Comparison of ENCODE assay signal across 11 cellular contexts in genomic region chr5:154077692-154078091, GRCh38. TPM values are rescaled to one million over a fixed set of nuclear protein-coding genes. Genes with fewer than 3 reads are reported as not detected.
DNase-seq lines count a peak whose midpoint lies in the region; ATAC-seq, FAIRE-seq and TF ChIP-seq lines count a peak whose summit lies in the region.
"Had no signal": no experiment of that assay in that cellular context is flagged by ENCODE, and none has a peak within 500 bp of the region (broad histone marks: within the 10 kb centered on the region; RNA-seq: fewer than 3 reads in every experiment).

No MANE protein-coding gene starts in this region.

- no peak for ATAC-seq in GM21423 (IDR thresholded peaks at IDR 0.05; ENCODE audit: unreplicated experiment)
- no peak for ATAC-seq in activated naive CD4-positive, alpha-beta T cell treated with anti-CD3 and anti-CD28 coated beads, Interleukin-2, amount 50 U/mL, for 72 hours

- FAIRE-seq in RCC 7860 (lab: Jason Lieb, UNC) = peak; percentile 82

- H3K27me3 Mint-ChIP-seq in immature natural killer cell (ENCODE audit: low read depth in 3 of 3) = no peaks in the 10 kb centered on the region
- H3K27me3 Mint-ChIP-seq: activated naive CD4-positive, alpha-beta T cell treated with anti-CD3 and anti-CD28 coated beads, Interleukin-2, amount 50 U/mL, for 24 hours had no signal

- no peak overlapping the region for H3K27ac Mint-ChIP-seq in immature natural killer cell
- no peak overlapping the region for H3K27ac Mint-ChIP-seq in activated naive CD4-positive, alpha-beta T cell treated with anti-CD3 and anti-CD28 coated beads, Interleukin-2, amount 50 U/mL, for 72 hours
- H3K27ac Mint-ChIP-seq: activated naive CD4-positive, alpha-beta T cell treated with anti-CD3 and anti-CD28 coated beads, Interleukin-2, amount 50 U/mL, for 24 hours had no signal

- H3K4me3 Mint-ChIP-seq in immature natural killer cell = no peak overlapping the region
- H3K4me3 Mint-ChIP-seq: activated naive CD4-positive, alpha-beta T cell treated with anti-CD3 and anti-CD28 coated beads, Interleukin-2, amount 50 U/mL, for 24 hours had no signal

- peak; percentile 21 for DNase-seq in H4 (ENCODE audit: low spot score)
- DNase-seq in RCC 7860 (ENCODE audit: low spot score) = peak; percentile 55
- DNase-seq in fibroblast of pulmonary artery (ENCODE audit: low read depth) = peak; percentile 54
- DNase-seq in renal cortical epithelial cell (ENCODE audit: low read depth) = peak; percentile 89
- DNase-seq in SKM-1 treated with dmso at 0.1 percent for 144 hours (lab: John Stamatoyannopoulos, UW; ENCODE audit: unreplicated experiment) = no peak
- no peak for DNase-seq in immature natural killer cell
- DNase-seq in activated naive CD4-positive, alpha-beta T cell treated with anti-CD3 and anti-CD28 coated beads, Interleukin-2, amount 50 U/mL, for 72 hours (ENCODE audit: low spot score in 2 of 2) = no peak
- DNase-seq: Caco-2, cortex of kidney had no signal

- no peaks in the 10 kb centered on the region for H3K36me3 Mint-ChIP-seq in immature natural killer cell
- H3K36me3 Mint-ChIP-seq in activated naive CD4-positive, alpha-beta T cell treated with anti-CD3 and anti-CD28 coated beads, Interleukin-2, amount 50 U/mL, for 72 hours = no peaks in the 10 kb centered on the region
- H3K36me3 Mint-ChIP-seq: activated naive CD4-positive, alpha-beta T cell treated with anti-CD3 and anti-CD28 coated beads, Interleukin-2, amount 50 U/mL, for 24 hours had no signal

- H3K4me1 Mint-ChIP-seq in immature natural killer cell = peaks cover 13 to 22% of the 10 kb centered on the region in 2 donors

- no peak for TF ChIP-seq CTCF in fibroblast of pulmonary artery (IDR thresholded peaks at IDR 0.05; ENCODE audit: low read length, missing control alignments)

- H3K4me3 ChIP-seq in fibroblast of pulmonary artery (replicated peaks; ENCODE audit: low read depth, low read length) = no peak overlapping the region

- no peaks in the 10 kb centered on the region for H3K9me3 Mint-ChIP-seq in immature natural killer cell
- H3K9me3 Mint-ChIP-seq in activated naive CD4-positive, alpha-beta T cell treated with anti-CD3 and anti-CD28 coated beads, Interleukin-2, amount 50 U/mL, for 72 hours = no peaks in the 10 kb centered on the region
- H3K9me3 Mint-ChIP-seq: activated naive CD4-positive, alpha-beta T cell treated with anti-CD3 and anti-CD28 coated beads, Interleukin-2, amount 50 U/mL, for 24 hours had no signal

RNA-seq across cellular contexts. Expression of gene MFAP3, which starts 38.9 kb away (rescaled TPM):
- 56.8 and 61.2 TPM in 2 replicates for total RNA-seq in H4 (2014; rRNA removed; shearing (Covaris generic))
- total RNA-seq in renal cortical epithelial cell = 72.1 and 77.4 TPM in 2 replicates
- 10 to 100 TPM in 1 of 3 donors, 1 to 10 TPM in 2; 4.6 to 14.1 (median 6.0) TPM for polyA plus RNA-seq in immature natural killer cell
- total RNA-seq in activated naive CD4-positive, alpha-beta T cell treated with anti-CD3 and anti-CD28 coated beads, Interleukin-2, amount 50 U/mL, for 72 hours = 10 to 100 TPM; 12.5 to 16.8 TPM

RNA-seq across cellular contexts. Expression of gene FAM114A2, which starts 39.0 kb away (rescaled TPM):
- 14.6 and 28.9 TPM in 2 replicates for total RNA-seq in H4 (2014; rRNA removed; shearing (Covaris generic))
- total RNA-seq in renal cortical epithelial cell = 27.3 and 38.4 TPM in 2 replicates
- polyA plus RNA-seq in immature natural killer cell = 10 to 100 TPM; 11.5 to 20.1 (median 12.7) TPM
- 10 to 100 TPM; 23.2 to 24.2 TPM for total RNA-seq in activated naive CD4-positive, alpha-beta T cell treated with anti-CD3 and anti-CD28 coated beads, Interleukin-2, amount 50 U/mL, for 72 hours

Comparison
In these comparisons a context has a peak if more than half of its experiments do, and no peak if none do; other contexts are left out.
1. DNase-seq: peak in H4 (single experiment), RCC 7860 (single experiment), fibroblast of pulmonary artery (single experiment) and renal cortical epithelial cell (single experiment); none in SKM-1 treated with dmso at 0.1 percent for 144 hours (single experiment), immature natural killer cell (0 of 3) and activated naive CD4-positive, alpha-beta T cell treated with anti-CD3 and anti-CD28 coated beads, Interleukin-2, amount 50 U/mL, for 72 hours (0 of 2).